1 cellular context compared by ENCODE assay signal in the genomic region with DNA sequence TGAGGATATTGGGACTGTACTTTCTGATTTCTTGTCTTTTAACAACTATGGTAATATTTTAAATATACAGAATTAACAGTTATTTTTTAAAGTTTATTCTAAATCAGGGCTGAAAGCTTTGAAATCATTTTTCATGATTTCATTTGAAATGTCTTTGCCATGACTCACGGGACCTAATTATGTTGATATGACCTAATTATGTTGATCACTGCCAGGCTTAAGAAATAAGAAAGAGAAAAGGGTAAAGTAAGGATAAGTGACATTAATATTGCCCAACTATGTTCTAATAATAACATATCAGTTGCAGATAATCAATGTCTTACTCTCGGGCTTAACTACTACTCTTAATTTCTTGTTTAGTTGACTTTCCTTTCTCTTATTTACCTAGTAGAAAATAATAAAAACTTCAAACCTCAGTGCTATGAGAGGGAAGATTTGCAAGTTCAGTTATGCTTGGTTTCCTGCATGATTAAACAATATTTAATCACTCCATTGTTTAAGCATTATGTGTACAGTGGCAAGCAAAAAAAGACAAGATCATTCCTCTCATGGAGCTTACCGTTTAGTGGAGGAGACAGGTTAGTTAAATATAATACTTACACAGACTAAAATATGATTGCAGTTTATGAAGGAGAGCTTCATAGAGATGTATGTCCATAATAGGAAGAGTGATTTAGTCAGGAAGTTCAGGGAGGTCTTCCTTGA.
TF ChIP-seq lines count a peak whose summit lies in the region.

No MANE protein-coding gene starts in this region.

TF ChIP-seq in SK-N-SH treated with all-trans-retinoic acid at 6 μM for 48 hours, 23 proteins besides CTCF, POLR2A, EP300 and RAD21 (continued from another document):
- TF ChIP-seq, protein P1, sequence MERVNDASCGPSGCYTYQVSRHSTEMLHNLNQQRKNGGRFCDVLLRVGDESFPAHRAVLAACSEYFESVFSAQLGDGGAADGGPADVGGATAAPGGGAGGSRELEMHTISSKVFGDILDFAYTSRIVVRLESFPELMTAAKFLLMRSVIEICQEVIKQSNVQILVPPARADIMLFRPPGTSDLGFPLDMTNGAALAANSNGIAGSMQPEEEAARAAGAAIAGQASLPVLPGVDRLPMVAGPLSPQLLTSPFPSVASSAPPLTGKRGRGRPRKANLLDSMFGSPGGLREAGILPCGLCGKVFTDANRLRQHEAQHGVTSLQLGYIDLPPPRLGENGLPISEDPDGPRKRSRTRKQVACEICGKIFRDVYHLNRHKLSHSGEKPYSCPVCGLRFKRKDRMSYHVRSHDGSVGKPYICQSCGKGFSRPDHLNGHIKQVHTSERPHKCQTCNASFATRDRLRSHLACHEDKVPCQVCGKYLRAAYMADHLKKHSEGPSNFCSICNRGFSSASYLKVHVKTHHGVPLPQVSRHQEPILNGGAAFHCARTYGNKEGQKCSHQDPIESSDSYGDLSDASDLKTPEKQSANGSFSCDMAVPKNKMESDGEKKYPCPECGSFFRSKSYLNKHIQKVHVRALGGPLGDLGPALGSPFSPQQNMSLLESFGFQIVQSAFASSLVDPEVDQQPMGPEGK (CRISPR knock-in tag; IDR thresholded peaks at IDR 0.05; ENCODE audit: borderline replicate concordance), result peak; percentile 49; the same call in 1 of the 2 replicates
- TF ChIP-seq CREB5 (CRISPR knock-in tag; IDR thresholded peaks at IDR 0.05; ENCODE audit: low read depth), result peak; percentile 57; the same call in 1 of the 2 replicates
- TF ChIP-seq ZC3H10 (CRISPR knock-in tag; IDR thresholded peaks at IDR 0.05), result peak; percentile 57; the same call in 1 of the 2 replicates
- TF ChIP-seq ISL1 (CRISPR knock-in tag; IDR thresholded peaks at IDR 0.05), result peak; percentile 83
